Comparison of ENCODE assay signal across 27 cellular contexts in the genomic region with DNA sequence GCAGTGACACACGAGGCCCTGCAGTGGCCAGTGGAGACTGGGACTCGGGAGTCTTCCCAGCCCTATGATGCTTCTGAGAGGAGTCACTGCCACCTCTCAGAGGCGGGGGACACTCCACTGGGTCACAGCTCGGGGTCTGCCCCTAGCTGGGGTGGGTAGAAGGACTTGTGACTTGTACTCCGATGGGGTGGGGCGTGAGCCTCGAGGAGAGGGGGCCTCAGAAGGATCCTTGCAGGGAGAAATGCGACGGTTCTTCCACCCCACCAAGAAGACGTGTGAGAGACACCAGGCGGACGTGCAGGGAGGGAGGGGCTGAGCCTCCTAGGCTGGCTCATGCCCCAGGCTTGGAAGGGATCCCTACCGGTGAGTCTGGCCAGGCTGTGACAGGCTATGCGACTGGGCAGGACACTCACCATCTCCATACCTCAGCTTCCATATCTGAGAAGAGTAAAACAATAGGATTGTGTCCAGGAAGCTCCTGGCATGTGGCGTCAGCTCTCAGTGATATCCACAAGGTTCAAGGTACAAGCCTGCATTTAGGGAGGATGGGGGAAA. TPM values are rescaled to one million over a fixed set of nuclear protein-coding genes. Genes with fewer than 3 reads are reported as not detected.
"Had no signal": no experiment of that assay in that cellular context is flagged by ENCODE, and none has a peak within 500 bp of the region (broad histone marks: within the 10 kb centered on the region; RNA-seq: fewer than 3 reads in every experiment).

No MANE protein-coding gene starts in this region.

- H3K4me1 ChIP-seq: colonic mucosa, left lung, stomach, upper lobe of left lung had no signal

- H3K27me3 ChIP-seq: cardiac muscle cell, colonic mucosa, ovary, upper lobe of left lung had no signal

- H3K9me3 ChIP-seq: colonic mucosa, left lung, ovary, stomach, upper lobe of left lung had no signal

- H3K27ac ChIP-seq: cardiac muscle cell, colonic mucosa, epithelial cell of prostate, left lung, neural progenitor cell, ovary, stomach, upper lobe of left lung had no signal

- H3K36me3 ChIP-seq: cardiac muscle cell, colonic mucosa, left lung, neural progenitor cell, ovary, stomach, upper lobe of left lung had no signal

- DNase-seq: activated CD4-positive, alpha-beta T cell treated with anti-CD3 and anti-CD28 coated beads, Interleukin-2, amount 10 ng/mL, durations not matched to agents 7 days and 5 days; activated CD4-positive, CD25-positive, alpha-beta regulatory T cell; activated CD8-positive, alpha-beta memory T cell treated with anti-CD3 and anti-CD28 coated beads, Interleukin-2, amount 50 U/mL, for 4 hours; activated effector memory CD4-positive, alpha-beta T cell treated with Interleukin-2 at 50 U/mL for 16 hours; activated T-cell treated with anti-CD3 and anti-CD28 coated beads, Interleukin-2, amount 50 U/mL, for 4 hours; colonic mucosa; endodermal cell; foreskin melanocyte; glutamatergic neuron; ovary; stimulated activated CD4-positive, alpha-beta T cell treated with anti-CD3 and anti-CD28 coated beads, Interleukin-4, amount 100 ng/mL, for 24 hours; stomach; T-helper 1 cell; T-helper 9 cell; upper lobe of left lung had no signal

- ATAC-seq: activated T-cell treated with anti-CD3 and anti-CD28 coated beads, Interleukin-2, amount 50 U/mL, for 4 hours; left lung; sciatic nerve; SK-N-SH treated with all-trans-retinoic acid at 6 μM for 48 hours; stimulated activated effector memory CD8-positive, alpha-beta T cell treated with anti-CD3 and anti-CD28 coated beads, Interleukin-12 subunit alpha, Interleukin-12 subunit beta, amount 100 ng/mL, for 72 hours had no signal

- H3K4me3 ChIP-seq: cardiac muscle cell, colonic mucosa, left lung, neural progenitor cell, ovary, stomach, upper lobe of left lung had no signal

RNA-seq across cellular contexts. Expression of gene OTOS, which starts 11.1 kb away (rescaled TPM):
- total RNA-seq: activated CD4-positive, alpha-beta T cell treated with anti-CD3 and anti-CD28 coated beads, Interleukin-2, amount 10 ng/mL, durations not matched to agents 7 days and 5 days; activated T-cell treated with anti-CD3 and anti-CD28 coated beads, Interleukin-2, amount 50 U/mL, for 4 hours; cardiac muscle cell; colonic mucosa; endodermal cell; fibroblast of lung; left lung; mononuclear cell; ovary; pulmonary artery endothelial cell; sciatic nerve; stomach; temporal lobe; upper lobe of left lung had no signal
- polyA plus RNA-seq: cardiac muscle cell, fibroblast of lung, keratinocyte, ovary, stomach had no signal
